1 cellular context compared by ENCODE assay signal in genomic region chr19:10695401-10696398, GRCh38.
TF ChIP-seq lines count a peak whose summit lies in the region.

No MANE protein-coding gene starts in this region.

TF ChIP-seq in HEK293, 187 proteins besides CTCF, POLR2A, EP300 and RAD21 (continued from another document and continues in another):
- no peak for TF ChIP-seq ZNF324 (tag by site-specific recombination; IDR thresholded peaks at IDR 0.05)
- TF ChIP-seq ZFHX2 (tag by site-specific recombination; conservative IDR thresholded peaks at IDR 0.05) = peak; percentile 21; the same call in 1 of the 2 replicates
- TF ChIP-seq ZNF391 (tag by site-specific recombination; IDR thresholded peaks at IDR 0.05; ENCODE audit: borderline replicate concordance, low read depth) = peak; percentile 60; the same call in 1 of the 2 replicates
- TF ChIP-seq AEBP2 (tag by site-specific recombination; IDR thresholded peaks at IDR 0.05; ENCODE audit: borderline replicate concordance) = no peak
- no peak; the same call in 1 of the 2 replicates for TF ChIP-seq ZIC2 (tag by site-specific recombination; IDR thresholded peaks at IDR 0.05)
- TF ChIP-seq ZNF580 (tag by site-specific recombination; IDR thresholded peaks at IDR 0.05) = no peak
- TF ChIP-seq, protein P1, sequence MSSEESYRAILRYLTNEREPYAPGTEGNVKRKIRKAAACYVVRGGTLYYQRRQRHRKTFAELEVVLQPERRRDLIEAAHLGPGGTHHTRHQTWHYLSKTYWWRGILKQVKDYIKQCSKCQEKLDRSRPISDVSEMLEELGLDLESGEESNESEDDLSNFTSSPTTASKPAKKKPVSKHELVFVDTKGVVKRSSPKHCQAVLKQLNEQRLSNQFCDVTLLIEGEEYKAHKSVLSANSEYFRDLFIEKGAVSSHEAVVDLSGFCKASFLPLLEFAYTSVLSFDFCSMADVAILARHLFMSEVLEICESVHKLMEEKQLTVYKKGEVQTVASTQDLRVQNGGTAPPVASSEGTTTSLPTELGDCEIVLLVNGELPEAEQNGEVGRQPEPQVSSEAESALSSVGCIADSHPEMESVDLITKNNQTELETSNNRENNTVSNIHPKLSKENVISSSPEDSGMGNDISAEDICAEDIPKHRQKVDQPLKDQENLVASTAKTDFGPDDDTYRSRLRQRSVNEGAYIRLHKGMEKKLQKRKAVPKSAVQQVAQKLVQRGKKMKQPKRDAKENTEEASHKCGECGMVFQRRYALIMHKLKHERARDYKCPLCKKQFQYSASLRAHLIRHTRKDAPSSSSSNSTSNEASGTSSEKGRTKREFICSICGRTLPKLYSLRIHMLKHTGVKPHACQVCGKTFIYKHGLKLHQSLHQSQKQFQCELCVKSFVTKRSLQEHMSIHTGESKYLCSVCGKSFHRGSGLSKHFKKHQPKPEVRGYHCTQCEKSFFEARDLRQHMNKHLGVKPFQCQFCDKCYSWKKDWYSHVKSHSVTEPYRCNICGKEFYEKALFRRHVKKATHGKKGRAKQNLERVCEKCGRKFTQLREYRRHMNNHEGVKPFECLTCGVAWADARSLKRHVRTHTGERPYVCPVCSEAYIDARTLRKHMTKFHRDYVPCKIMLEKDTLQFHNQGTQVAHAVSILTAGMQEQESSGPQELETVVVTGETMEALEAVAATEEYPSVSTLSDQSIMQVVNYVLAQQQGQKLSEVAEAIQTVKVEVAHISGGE (tag by site-specific recombination; conservative IDR thresholded peaks at IDR 0.05; ENCODE audit: low read depth) = peak; percentile 32; the same call in 1 of the 2 replicates
- peak; percentile 13; the same call in 1 of the 2 replicates for TF ChIP-seq TRIM28 (IDR thresholded peaks at IDR 0.05; ENCODE audit: borderline replicate concordance, low read length)
- TF ChIP-seq ZXDB (tag by site-specific recombination; IDR thresholded peaks at IDR 0.05) = peak; percentile 61
- TF ChIP-seq SP2 (tag by site-specific recombination; IDR thresholded peaks at IDR 0.05) = peak; percentile 98
- TF ChIP-seq, protein P2, sequence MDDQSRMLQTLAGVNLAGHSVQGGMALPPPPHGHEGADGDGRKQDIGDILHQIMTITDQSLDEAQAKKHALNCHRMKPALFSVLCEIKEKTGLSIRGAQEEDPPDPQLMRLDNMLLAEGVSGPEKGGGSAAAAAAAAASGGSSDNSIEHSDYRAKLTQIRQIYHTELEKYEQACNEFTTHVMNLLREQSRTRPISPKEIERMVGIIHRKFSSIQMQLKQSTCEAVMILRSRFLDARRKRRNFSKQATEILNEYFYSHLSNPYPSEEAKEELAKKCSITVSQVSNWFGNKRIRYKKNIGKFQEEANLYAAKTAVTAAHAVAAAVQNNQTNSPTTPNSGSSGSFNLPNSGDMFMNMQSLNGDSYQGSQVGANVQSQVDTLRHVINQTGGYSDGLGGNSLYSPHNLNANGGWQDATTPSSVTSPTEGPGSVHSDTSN (CRISPR knock-in tag; IDR thresholded peaks at IDR 0.05) = peak; percentile 80; the same call in 1 of the 2 replicates
- TF ChIP-seq, protein P3, sequence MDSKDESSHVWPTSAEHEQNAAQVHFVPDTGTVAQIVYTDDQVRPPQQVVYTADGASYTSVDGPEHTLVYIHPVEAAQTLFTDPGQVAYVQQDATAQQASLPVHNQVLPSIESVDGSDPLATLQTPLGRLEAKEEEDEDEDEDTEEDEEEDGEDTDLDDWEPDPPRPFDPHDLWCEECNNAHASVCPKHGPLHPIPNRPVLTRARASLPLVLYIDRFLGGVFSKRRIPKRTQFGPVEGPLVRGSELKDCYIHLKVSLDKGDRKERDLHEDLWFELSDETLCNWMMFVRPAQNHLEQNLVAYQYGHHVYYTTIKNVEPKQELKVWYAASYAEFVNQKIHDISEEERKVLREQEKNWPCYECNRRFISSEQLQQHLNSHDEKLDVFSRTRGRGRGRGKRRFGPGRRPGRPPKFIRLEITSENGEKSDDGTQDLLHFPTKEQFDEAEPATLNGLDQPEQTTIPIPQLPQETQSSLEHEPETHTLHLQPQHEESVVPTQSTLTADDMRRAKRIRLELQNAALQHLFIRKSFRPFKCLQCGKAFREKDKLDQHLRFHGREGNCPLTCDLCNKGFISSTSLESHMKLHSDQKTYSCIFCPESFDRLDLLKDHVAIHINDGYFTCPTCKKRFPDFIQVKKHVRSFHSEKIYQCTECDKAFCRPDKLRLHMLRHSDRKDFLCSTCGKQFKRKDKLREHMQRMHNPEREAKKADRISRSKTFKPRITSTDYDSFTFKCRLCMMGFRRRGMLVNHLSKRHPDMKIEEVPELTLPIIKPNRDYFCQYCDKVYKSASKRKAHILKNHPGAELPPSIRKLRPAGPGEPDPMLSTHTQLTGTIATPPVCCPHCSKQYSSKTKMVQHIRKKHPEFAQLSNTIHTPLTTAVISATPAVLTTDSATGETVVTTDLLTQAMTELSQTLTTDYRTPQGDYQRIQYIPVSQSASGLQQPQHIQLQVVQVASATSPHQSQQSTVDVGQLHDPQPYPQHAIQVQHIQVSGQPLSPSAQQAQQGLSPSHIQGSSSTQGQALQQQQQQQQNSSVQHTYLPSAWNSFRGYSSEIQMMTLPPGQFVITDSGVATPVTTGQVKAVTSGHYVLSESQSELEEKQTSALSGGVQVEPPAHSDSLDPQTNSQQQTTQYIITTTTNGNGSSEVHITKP (tag by site-specific recombination; IDR thresholded peaks at IDR 0.05) = peak; percentile 84
- TF ChIP-seq ZNF341 (tag by site-specific recombination; IDR thresholded peaks at IDR 0.05; ENCODE audit: low read depth) = peak; percentile 92
- TF ChIP-seq, protein P4, sequence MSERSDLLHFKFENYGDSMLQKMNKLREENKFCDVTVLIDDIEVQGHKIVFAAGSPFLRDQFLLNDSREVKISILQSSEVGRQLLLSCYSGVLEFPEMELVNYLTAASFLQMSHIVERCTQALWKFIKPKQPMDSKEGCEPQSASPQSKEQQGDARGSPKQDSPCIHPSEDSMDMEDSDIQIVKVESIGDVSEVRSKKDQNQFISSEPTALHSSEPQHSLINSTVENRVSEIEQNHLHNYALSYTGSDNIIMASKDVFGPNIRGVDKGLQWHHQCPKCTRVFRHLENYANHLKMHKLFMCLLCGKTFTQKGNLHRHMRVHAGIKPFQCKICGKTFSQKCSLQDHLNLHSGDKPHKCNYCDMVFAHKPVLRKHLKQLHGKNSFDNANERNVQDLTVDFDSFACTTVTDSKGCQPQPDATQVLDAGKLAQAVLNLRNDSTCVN (tag by site-specific recombination; optimal IDR thresholded peaks at IDR 0.05) = peak; percentile 67
- no peak for TF ChIP-seq ZNF660 (tag by site-specific recombination; IDR thresholded peaks at IDR 0.05)
- TF ChIP-seq ZNF280C (tag by site-specific recombination; IDR thresholded peaks at IDR 0.05) = no peak
- TF ChIP-seq KLF10 (tag by site-specific recombination; IDR thresholded peaks at IDR 0.05) = peak; percentile 78
- TF ChIP-seq PRDM1 (tag by site-specific recombination; IDR thresholded peaks at IDR 0.05) = no peak
- TF ChIP-seq ZNF394 (tag by site-specific recombination; IDR thresholded peaks at IDR 0.05; ENCODE audit: borderline replicate concordance) = peak; percentile 90
- TF ChIP-seq ZBTB48 (tag by site-specific recombination; IDR thresholded peaks at IDR 0.05) = 0 out of 2 replicates have a peak, but pooled peaks have one; percentile 81
- TF ChIP-seq ZNF596 (tag by site-specific recombination; IDR thresholded peaks at IDR 0.05) = no peak
- peak; percentile 74 for TF ChIP-seq ZNF335 (tag by site-specific recombination; conservative IDR thresholded peaks at IDR 0.05)
- TF ChIP-seq MEIS1 (CRISPR knock-in tag; IDR thresholded peaks at IDR 0.05; ENCODE audit: borderline replicate concordance) = no peak
- TF ChIP-seq YY1 (tag by site-specific recombination; IDR thresholded peaks at IDR 0.05) = no peak
- peak; percentile 68 for TF ChIP-seq KLF9 (tag by site-specific recombination; IDR thresholded peaks at IDR 0.05; ENCODE audit: low read depth)
- no peak for TF ChIP-seq ZNF248 (tag by site-specific recombination; IDR thresholded peaks at IDR 0.05)
- TF ChIP-seq HOXC10 (CRISPR knock-in tag; IDR thresholded peaks at IDR 0.05) = no peak
- no peak for TF ChIP-seq ZNF311 (tag by site-specific recombination; IDR thresholded peaks at IDR 0.05; ENCODE audit: borderline replicate concordance)
- no peak for TF ChIP-seq ZNF16 (tag by site-specific recombination; IDR thresholded peaks at IDR 0.05; ENCODE audit: low read depth)
- TF ChIP-seq ZNF133 (tag by site-specific recombination; IDR thresholded peaks at IDR 0.05) = no peak
- TF ChIP-seq ZNF10 (tag by site-specific recombination; IDR thresholded peaks at IDR 0.05) = no peak
- TF ChIP-seq GLIS2 (tag by site-specific recombination; IDR thresholded peaks at IDR 0.05) = peak; percentile 73
- peak; percentile 71; the same call in 1 of the 2 replicates for TF ChIP-seq SP7 (tag by site-specific recombination; IDR thresholded peaks at IDR 0.05)
- TF ChIP-seq ZBTB1 (tag by site-specific recombination; IDR thresholded peaks at IDR 0.05) = no peak
- no peak for TF ChIP-seq ZNF704 (tag by site-specific recombination; IDR thresholded peaks at IDR 0.05)
- no peak for TF ChIP-seq FEZF1 (tag by site-specific recombination; IDR thresholded peaks at IDR 0.05)
- TF ChIP-seq, protein P5, sequence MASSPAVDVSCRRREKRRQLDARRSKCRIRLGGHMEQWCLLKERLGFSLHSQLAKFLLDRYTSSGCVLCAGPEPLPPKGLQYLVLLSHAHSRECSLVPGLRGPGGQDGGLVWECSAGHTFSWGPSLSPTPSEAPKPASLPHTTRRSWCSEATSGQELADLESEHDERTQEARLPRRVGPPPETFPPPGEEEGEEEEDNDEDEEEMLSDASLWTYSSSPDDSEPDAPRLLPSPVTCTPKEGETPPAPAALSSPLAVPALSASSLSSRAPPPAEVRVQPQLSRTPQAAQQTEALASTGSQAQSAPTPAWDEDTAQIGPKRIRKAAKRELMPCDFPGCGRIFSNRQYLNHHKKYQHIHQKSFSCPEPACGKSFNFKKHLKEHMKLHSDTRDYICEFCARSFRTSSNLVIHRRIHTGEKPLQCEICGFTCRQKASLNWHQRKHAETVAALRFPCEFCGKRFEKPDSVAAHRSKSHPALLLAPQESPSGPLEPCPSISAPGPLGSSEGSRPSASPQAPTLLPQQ (tag by site-specific recombination; IDR thresholded peaks at IDR 0.05) = no peak
- TF ChIP-seq REST (tag by site-specific recombination; IDR thresholded peaks at IDR 0.05) = peak; percentile 100
- peak; percentile 77 for TF ChIP-seq ZNF366 (tag by site-specific recombination; conservative IDR thresholded peaks at IDR 0.05)
- TF ChIP-seq ZNF843 (tag by site-specific recombination; IDR thresholded peaks at IDR 0.05) = no peak
- no peak for TF ChIP-seq ZNF354C (tag by site-specific recombination; IDR thresholded peaks at IDR 0.05; ENCODE audit: borderline replicate concordance, low read depth)
- TF ChIP-seq ZNF146 (tag by site-specific recombination; IDR thresholded peaks at IDR 0.05) = no peak
